ENCODE assay signal across 12 cellular contexts in the genomic region with DNA sequence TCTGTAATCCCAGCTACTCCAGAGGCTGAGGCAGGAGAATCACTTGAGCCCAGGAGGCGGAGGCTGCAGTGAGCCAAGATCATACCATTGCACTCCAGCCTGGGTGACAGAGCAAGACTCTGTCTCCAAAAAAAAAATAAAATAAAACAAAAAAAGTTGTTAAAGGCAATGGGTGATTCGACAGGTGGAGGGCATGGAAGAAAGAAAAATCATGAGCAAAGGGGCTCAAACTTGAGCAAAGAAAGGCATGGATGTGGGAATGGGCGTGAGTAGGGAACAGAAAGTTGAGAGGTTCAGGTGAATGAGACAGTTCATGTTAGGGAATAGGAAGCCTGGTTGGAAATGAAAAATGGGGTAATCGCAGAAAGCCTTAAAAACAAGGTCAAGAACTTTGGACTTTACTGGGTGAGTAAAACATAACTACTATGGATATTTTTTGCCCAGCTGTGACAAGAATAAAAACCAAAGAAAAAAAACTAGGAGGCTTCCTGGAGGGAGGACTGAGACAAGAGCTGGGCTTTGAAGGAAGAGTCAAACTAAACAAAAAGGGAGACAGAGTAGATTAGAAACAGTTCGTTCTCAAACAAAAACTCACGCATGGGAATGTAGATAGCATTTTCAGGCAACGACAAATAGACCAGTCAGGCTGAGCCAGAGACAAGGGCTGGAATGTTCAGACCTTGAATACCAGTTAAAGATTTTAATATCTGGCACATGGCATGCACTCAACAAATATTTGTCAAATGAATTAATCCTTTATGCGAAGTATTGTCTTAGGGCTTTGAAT. TPM values are rescaled to one million over a fixed set of nuclear protein-coding genes. Genes with fewer than 3 reads are reported as not detected.
A peak's percentile ranks its signal among the peaks of the same experiment; 100 is the strongest.
DNase-seq lines count a peak whose midpoint lies in the region; ATAC-seq and TF ChIP-seq lines count a peak whose summit lies in the region.
"Had no signal": no experiment of that assay in that cellular context is flagged by ENCODE, and none has a peak within 500 bp of the region (broad histone marks: within the 10 kb centered on the region; RNA-seq: fewer than 3 reads in every experiment).

No MANE protein-coding gene starts in this region.

- H3K4me1 ChIP-seq in HUES64 (ENCODE audit: insufficient read depth, low read length) = peaks cover 6% of the 10 kb centered on the region; the same call in 1 of the 2 replicates
- H3K4me1 ChIP-seq in muscle layer of duodenum (ENCODE audit: control insufficient read depth in 1 of 2, insufficient read depth in 2 of 2, low read length in 2 of 2) = peaks cover 0 to 8% of the 10 kb centered on the region in 2 donors

- H3K9me3 ChIP-seq in HUES64 (ENCODE audit: insufficient read depth, low read depth, low read length) (no peaks in the 10 kb centered on the region), muscle layer of duodenum (ENCODE audit: control insufficient read depth in 1 of 2, low read length in 2 of 2) (no peaks in the 10 kb centered on the region)
- H3K9me3 ChIP-seq: ovary had no signal

- intact Hi-C loops in dorsolateral prefrontal cortex (cut with DNase I) = no loop called here

- peaks cover 12% of the 10 kb centered on the region for H3K36me3 ChIP-seq in HUES64 (ENCODE audit: insufficient read depth, low read length)
- peaks cover 6 to 11% of the 10 kb centered on the region in 2 donors for H3K36me3 ChIP-seq in muscle layer of duodenum (ENCODE audit: control insufficient read depth in 1 of 2, insufficient read depth in 2 of 2, low read length in 2 of 2)
- H3K36me3 ChIP-seq: ovary had no signal

- peak overlapping the region; percentile 19; the same call in 1 of the 2 replicates for H3K9ac ChIP-seq in HUES64 (ENCODE audit: low read depth, low read length)

- ATAC-seq in HG03457 (IDR thresholded peaks at IDR 0.05; ENCODE audit: unreplicated experiment) = no peak
- ATAC-seq: activated naive CD8-positive, alpha-beta T cell treated with anti-CD3 and anti-CD28 coated beads, Interleukin-2, amount 50 U/mL, for 24 hours had no signal

- WGBS in HUES64 = 90% methylated on average over 7 of the region's 8 CpGs

- DNase-seq in AG08395 (ENCODE audit: low spot score) = peak; percentile 20
- DNase-seq in dorsolateral prefrontal cortex = no peak
- DNase-seq in NK-92 (lab: John Stamatoyannopoulos, UW; ENCODE audit: unreplicated experiment) = no peak
- DNase-seq in NCI-H748 treated with DMSO at 0.1 percent for 48 hours (lab: John Stamatoyannopoulos, UW) = no peak
- DNase-seq in DMS 273 (lab: John Stamatoyannopoulos, UW; ENCODE audit: unreplicated experiment) = no peak
- DNase-seq: activated naive CD8-positive, alpha-beta T cell treated with anti-CD3 and anti-CD28 coated beads, Interleukin-2, amount 50 U/mL, for 24 hours; DMS 273 treated with DMSO at 0.1 percent for 48 hours; NCI-H510A treated with DMSO at 0.1 percent for 48 hours had no signal

- no peak for TF ChIP-seq CTCF in dorsolateral prefrontal cortex (IDR thresholded peaks at IDR 0.05 in 54 of 56, conservative IDR thresholded peaks at IDR 0.05 in 2 of 56; ENCODE audit: low read depth in 1 of 56, partially characterized antibody in 56 of 56)

- peak overlapping the region; percentile 36; the same call in 1 of the 2 replicates for H3K27ac ChIP-seq in HUES64 (ENCODE audit: low read depth, low read length)
- peak overlapping the region in 47 of 59 donors; percentile 4 to 83 (median 40) for H3K27ac ChIP-seq in dorsolateral prefrontal cortex
- peak overlapping the region; percentile 16 for H3K27ac ChIP-seq in muscle layer of duodenum (ENCODE audit: low read length)
- H3K27ac ChIP-seq: ovary had no signal

- H3K27me3 ChIP-seq in HUES64 (ENCODE audit: insufficient read depth, low read length) (no peaks in the 10 kb centered on the region), dorsolateral prefrontal cortex (no peaks in the 10 kb centered on the region), muscle layer of duodenum (ENCODE audit: low read depth, low read length) (no peaks in the 10 kb centered on the region)
- H3K27me3 ChIP-seq: ovary had no signal

- H3K4me3 ChIP-seq in HUES64 (ENCODE audit: low read length) = no peak overlapping the region
- H3K4me3 ChIP-seq in dorsolateral prefrontal cortex = peak overlapping the region in 3 of 59 donors; percentile 2 to 17 (median 3)
- H3K4me3 ChIP-seq in muscle layer of duodenum (ENCODE audit: low read depth in 1 of 2, low read length in 2 of 2) = no peak overlapping the region
- H3K4me3 ChIP-seq: ovary had no signal

RNA-seq across cellular contexts. Expression of a gene that starts 18.8 kb away (rescaled TPM):
- 48.7 TPM for polyA plus RNA-seq in HUES64 (2013, experiment 1 of 2)
- polyA plus RNA-seq in HUES64 (2013, experiment 2 of 2) = 57.9 TPM
- total RNA-seq in dorsolateral prefrontal cortex = 10 to 100 TPM in 118 of 120 experiments, 1 to 10 TPM in 2; 9.6 to 27.3 (median 17.6) TPM

RNA-seq across cellular contexts. Expression of a gene that starts 22.0 kb away (rescaled TPM):
- 7.5 TPM for polyA plus RNA-seq in HUES64 (2013, experiment 1 of 2)
- polyA plus RNA-seq in HUES64 (2013, experiment 2 of 2) = 18.6 TPM
- 10 to 100 TPM; 23.7 to 83.8 (median 48.3) TPM for total RNA-seq in dorsolateral prefrontal cortex

RNA-seq across cellular contexts. Expression of a gene that starts 56.9 kb away (rescaled TPM):
- polyA plus RNA-seq in HUES64 (2013, experiment 1 of 2) = 71.3 TPM
- polyA plus RNA-seq in HUES64 (2013, experiment 2 of 2) = 92.8 TPM
- 1 to 10 TPM in 5 of 120 experiments, under 1 TPM in 17, not detected in 98; 0.25 to 1.7 (median 0.76) TPM for total RNA-seq in dorsolateral prefrontal cortex

RNA-seq across cellular contexts. Expression of a gene that starts 57.7 kb away (rescaled TPM):
- polyA plus RNA-seq in HUES64 (2013, experiment 1 of 2) = 39.9 TPM
- polyA plus RNA-seq in HUES64 (2013, experiment 2 of 2) = 40.8 TPM
- total RNA-seq in dorsolateral prefrontal cortex = 10 to 100 TPM in 16 of 120 experiments, 1 to 10 TPM in 104; 2.0 to 21.4 (median 6.5) TPM
